8 cellular contexts compared by ENCODE assay signal in the genomic region with DNA sequence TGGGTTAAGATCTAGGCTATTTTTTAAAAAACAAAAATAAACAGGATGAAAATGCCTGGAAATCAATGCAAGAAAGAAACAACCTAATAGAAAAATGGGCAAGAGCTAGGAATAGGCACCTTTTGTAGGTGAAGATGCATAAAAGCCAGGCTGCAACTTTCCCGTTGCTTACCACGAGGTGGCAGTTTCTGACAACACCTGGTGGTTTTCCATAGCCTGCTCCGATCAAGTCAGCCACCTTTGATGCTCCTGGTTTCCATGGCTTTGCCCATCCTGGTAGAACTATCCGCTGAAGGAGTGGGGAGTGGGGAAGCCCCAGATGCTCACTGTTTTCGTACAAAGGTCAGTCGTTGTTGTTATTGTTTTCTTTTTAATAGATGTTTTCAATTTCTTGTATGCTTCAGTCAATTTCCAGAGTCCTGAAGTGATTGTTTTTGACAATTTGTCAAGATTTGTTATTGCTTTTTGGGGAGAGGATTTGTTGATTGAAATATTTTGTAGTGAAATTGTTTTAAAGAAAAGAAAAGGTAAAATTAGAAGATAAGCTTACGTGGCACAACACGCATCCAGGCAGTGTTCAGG. TPM values are rescaled to one million over a fixed set of nuclear protein-coding genes. Genes with fewer than 3 reads are reported as not detected.
DNase-seq lines count a peak whose midpoint lies in the region; ATAC-seq and TF ChIP-seq lines count a peak whose summit lies in the region.

No MANE protein-coding gene starts in this region.

- H4K20me1 ChIP-seq in SU-DHL-6 (ENCODE audit: low read depth, low read length), result no peaks in the 10 kb centered on the region

- no peaks in the 10 kb centered on the region for H3K27me3 ChIP-seq in SU-DHL-6 (ENCODE audit: low read length)

- TF ChIP-seq CTCF in SU-DHL-6 (IDR thresholded peaks at IDR 0.05; ENCODE audit: insufficient read depth, low read length, poor library complexity, severe bottlenecking), result peak; percentile 19

- H3K79me2 ChIP-seq in SU-DHL-6 (ENCODE audit: insufficient read depth, low read length), result no peaks in the 10 kb centered on the region

- H3K9ac ChIP-seq in SU-DHL-6 (ENCODE audit: low read length), result no peak overlapping the region

- no peak overlapping the region for H3K27ac Mint-ChIP-seq in T-helper 17 cell
- H3K27ac Mint-ChIP-seq in stimulated activated effector memory CD8-positive, alpha-beta T cell treated with anti-CD3 and anti-CD28 coated beads, Interleukin-12 subunit alpha, Interleukin-12 subunit beta, amount 100 ng/mL, for 72 hours, result no peak overlapping the region

- H3K4me3 ChIP-seq in SU-DHL-6 (ENCODE audit: insufficient read depth, low read length, poor library complexity, severe bottlenecking), result no peak overlapping the region

- no peaks in the 10 kb centered on the region for H3K9me2 ChIP-seq in SU-DHL-6 (replicated peaks; ENCODE audit: insufficient read depth, low read length)

- H3K36me3 Mint-ChIP-seq in T-helper 17 cell (ENCODE audit: low read depth), result peaks cover 2% of the 10 kb centered on the region
- H3K36me3 Mint-ChIP-seq in stimulated activated effector memory CD8-positive, alpha-beta T cell treated with anti-CD3 and anti-CD28 coated beads, Interleukin-12 subunit alpha, Interleukin-12 subunit beta, amount 100 ng/mL, for 72 hours, result no peaks in the 10 kb centered on the region

- H3K27ac ChIP-seq in SU-DHL-6 (ENCODE audit: low read depth, low read length), result no peak overlapping the region

- H3K9me3 Mint-ChIP-seq in stimulated activated effector memory CD8-positive, alpha-beta T cell treated with anti-CD3 and anti-CD28 coated beads, Interleukin-12 subunit alpha, Interleukin-12 subunit beta, amount 100 ng/mL, for 72 hours, result no peaks in the 10 kb centered on the region

- H3K27me3 Mint-ChIP-seq in T-helper 17 cell, result peaks cover 32% of the 10 kb centered on the region

- peak; percentile 86 for DNase-seq in DMS53 (lab: John Stamatoyannopoulos, UW)
- DNase-seq in NAMALWA (ENCODE audit: low spot score), result peak; percentile 51
- DNase-seq in left kidney (ENCODE audit: low read depth, low spot score), result peak; percentile 64
- DNase-seq in T-helper 17 cell, result no peak
- no peak for DNase-seq in stimulated activated effector memory CD8-positive, alpha-beta T cell treated with anti-CD3 and anti-CD28 coated beads, Interleukin-12 subunit alpha, Interleukin-12 subunit beta, amount 100 ng/mL, for 72 hours (ENCODE audit: low spot score in 2 of 2)

- peaks cover 2% of the 10 kb centered on the region for H3K4me1 Mint-ChIP-seq in T-helper 17 cell
- no peaks in the 10 kb centered on the region for H3K4me1 Mint-ChIP-seq in stimulated activated effector memory CD8-positive, alpha-beta T cell treated with anti-CD3 and anti-CD28 coated beads, Interleukin-12 subunit alpha, Interleukin-12 subunit beta, amount 100 ng/mL, for 72 hours

- H3K9me3 ChIP-seq in SU-DHL-6 (ENCODE audit: insufficient read depth, low read length) (no peaks in the 10 kb centered on the region), T-helper 17 cell (ENCODE audit: control insufficient read depth, low read length, poor library complexity, severe bottlenecking) (no peaks in the 10 kb centered on the region)

- H2AFZ ChIP-seq in SU-DHL-6 (ENCODE audit: low read depth, low read length, severe bottlenecking), result no peak overlapping the region

- ATAC-seq in T-helper 17 cell, result no peak
- ATAC-seq in stimulated activated effector memory CD8-positive, alpha-beta T cell treated with anti-CD3 and anti-CD28 coated beads, Interleukin-12 subunit alpha, Interleukin-12 subunit beta, amount 100 ng/mL, for 72 hours, result no peak
- ATAC-seq in HG03378 (IDR thresholded peaks at IDR 0.05; ENCODE audit: unreplicated experiment), result no peak
- ATAC-seq in GM19455 (IDR thresholded peaks at IDR 0.05; ENCODE audit: unreplicated experiment), result no peak

- no peaks in the 10 kb centered on the region for H3K36me3 ChIP-seq in SU-DHL-6 (ENCODE audit: low read length)

- H3F3A ChIP-seq in SU-DHL-6 (ENCODE audit: insufficient read depth), result no peaks in the 10 kb centered on the region

- H3K4me2 ChIP-seq in SU-DHL-6 (ENCODE audit: low read depth, low read length, poor library complexity, severe bottlenecking), result no peak overlapping the region

- H3K4me3 Mint-ChIP-seq in T-helper 17 cell, result no peak overlapping the region
- H3K4me3 Mint-ChIP-seq in stimulated activated effector memory CD8-positive, alpha-beta T cell treated with anti-CD3 and anti-CD28 coated beads, Interleukin-12 subunit alpha, Interleukin-12 subunit beta, amount 100 ng/mL, for 72 hours, result no peak overlapping the region

RNA-seq across cellular contexts. Expression of gene UBE2Q1, which starts 24.1 kb away (rescaled TPM):
- total RNA-seq in T-helper 17 cell, result 10 to 100 TPM; 80.3 to 82.4 TPM

RNA-seq across cellular contexts. Expression of gene SHE, which starts 32.1 kb away (rescaled TPM):
- total RNA-seq in T-helper 17 cell, result under 1 TPM in 1 of 2 donors, not detected in 1; 0.13 TPM

RNA-seq across cellular contexts. Expression of gene TDRD10, which starts 32.3 kb away (rescaled TPM):
- under 1 TPM in 1 of 2 donors, not detected in 1; 0.12 TPM for total RNA-seq in T-helper 17 cell

RNA-seq across cellular contexts. Expression of gene CHRNB2, which starts 33.2 kb away (rescaled TPM):
- not detected for total RNA-seq in T-helper 17 cell

Comparison
In these comparisons a context has a peak if more than half of its experiments do, and no peak if none do; other contexts are left out.
1. DNase-seq: peak in DMS53 (single experiment), NAMALWA (single experiment) and left kidney (single experiment); none in T-helper 17 cell (0 of 3) and stimulated activated effector memory CD8-positive, alpha-beta T cell treated with anti-CD3 and anti-CD28 coated beads, Interleukin-12 subunit alpha, Interleukin-12 subunit beta, amount 100 ng/mL, for 72 hours (0 of 2).